In genomic region chr17:75046583-75047289, GRCh38 we compare ENCODE assay signal across 1 cellular context.
TF ChIP-seq lines count a peak whose summit lies in the region.

Gene ATP5PD, minus strand, starts transcription at chr17:75046969. Its CDS starts 4,319 bp downstream, at chr17:75042650.
Gene KCTD2, plus strand, starts transcription at chr17:75047225. Its CDS starts 26 bp downstream, at chr17:75047251.

TF ChIP-seq in HepG2, 621 proteins besides CTCF, POLR2A, EP300 and RAD21 (continued from another document and continues in another):
- TF ChIP-seq ZNF574 (CRISPR knock-in tag; IDR thresholded peaks at IDR 0.05) (peak; percentile 84; the same call in 1 of the 2 replicates), NFE2L2 (IDR thresholded peaks at IDR 0.05; ENCODE audit: low read length) (no peak), ZNF704 (CRISPR knock-in tag; IDR thresholded peaks at IDR 0.05; ENCODE audit: borderline replicate concordance) (no peak), ARID3A (IDR thresholded peaks at IDR 0.05; ENCODE audit: low read depth, low read length) (no peak; the same call in 1 of the 2 replicates), ZNF782 (CRISPR knock-in tag; IDR thresholded peaks at IDR 0.05; ENCODE audit: borderline replicate concordance) (peak; percentile 86; the same call in 1 of the 2 replicates), KDM5A (IDR thresholded peaks at IDR 0.05; ENCODE audit: borderline replicate concordance, low read length) (peak; percentile 90), RNF2 (conservative IDR thresholded peaks at IDR 0.05; ENCODE audit: low read depth) (peak; percentile 67; the same call in 1 of the 2 replicates), ZBTB3 (CRISPR knock-in tag; IDR thresholded peaks at IDR 0.05; ENCODE audit: borderline replicate concordance, low read depth) (no peak), BATF2 (CRISPR knock-in tag; IDR thresholded peaks at IDR 0.05) (no peak), KIAA2018 (CRISPR knock-in tag; IDR thresholded peaks at IDR 0.05; ENCODE audit: borderline replicate concordance) (no peak), ZNF746 (CRISPR knock-in tag; IDR thresholded peaks at IDR 0.05) (no peak), NPAS2 (CRISPR knock-in tag; IDR thresholded peaks at IDR 0.05; ENCODE audit: borderline replicate concordance) (no peak), ZNF251 (CRISPR knock-in tag; IDR thresholded peaks at IDR 0.05) (peak; percentile 38; the same call in 1 of the 2 replicates), ZNF788 (CRISPR knock-in tag; IDR thresholded peaks at IDR 0.05; ENCODE audit: borderline replicate concordance) (no peak), NR3C1 (CRISPR knock-in tag; IDR thresholded peaks at IDR 0.05) (no peak), BRD4 (CRISPR knock-in tag; IDR thresholded peaks at IDR 0.05) (no peak; the same call in none of the 2 replicates), CCAR2 (optimal IDR thresholded peaks at IDR 0.05; ENCODE audit: low read depth, low read length) (no peak), GATA4 (IDR thresholded peaks at IDR 0.05; ENCODE audit: borderline replicate concordance, low read depth) (peak; percentile 72; the same call in 1 of the 2 replicates), NCOA5 (CRISPR knock-in tag; IDR thresholded peaks at IDR 0.05) (no peak), ZNF552 (CRISPR knock-in tag; IDR thresholded peaks at IDR 0.05; ENCODE audit: borderline replicate concordance) (no peak; the same call in 1 of the 2 replicates), HNF1A (IDR thresholded peaks at IDR 0.05; ENCODE audit: low read depth) (no peak), HNF1A (CRISPR knock-in tag; IDR thresholded peaks at IDR 0.05; ENCODE audit: borderline replicate concordance) (peak; percentile 71), PRDM15 (CRISPR knock-in tag; IDR thresholded peaks at IDR 0.05) (no peak; the same call in 1 of the 2 replicates), FOXO1 (CRISPR knock-in tag; IDR thresholded peaks at IDR 0.05) (peak; percentile 35; the same call in 1 of the 2 replicates), TEAD2 (CRISPR knock-in tag; IDR thresholded peaks at IDR 0.05) (no peak), ZNF670 (CRISPR knock-in tag; IDR thresholded peaks at IDR 0.05; ENCODE audit: borderline replicate concordance) (peak; percentile 86; the same call in 1 of the 2 replicates), MATR3 (CRISPR knock-in tag; IDR thresholded peaks at IDR 0.05) (no peak), ELK4 (CRISPR knock-in tag; IDR thresholded peaks at IDR 0.05; ENCODE audit: borderline replicate concordance) (no peak), JDP2 (CRISPR knock-in tag; IDR thresholded peaks at IDR 0.05; ENCODE audit: borderline replicate concordance) (no peak), ZNF777 (CRISPR knock-in tag; IDR thresholded peaks at IDR 0.05) (peak; percentile 45), ZNF768 (CRISPR knock-in tag; IDR thresholded peaks at IDR 0.05) (peak; percentile 78; the same call in 1 of the 2 replicates), IKZF1 (IDR thresholded peaks at IDR 0.05) (no peak)
